ENCODE assay signal across 28 cellular contexts in the genomic region with DNA sequence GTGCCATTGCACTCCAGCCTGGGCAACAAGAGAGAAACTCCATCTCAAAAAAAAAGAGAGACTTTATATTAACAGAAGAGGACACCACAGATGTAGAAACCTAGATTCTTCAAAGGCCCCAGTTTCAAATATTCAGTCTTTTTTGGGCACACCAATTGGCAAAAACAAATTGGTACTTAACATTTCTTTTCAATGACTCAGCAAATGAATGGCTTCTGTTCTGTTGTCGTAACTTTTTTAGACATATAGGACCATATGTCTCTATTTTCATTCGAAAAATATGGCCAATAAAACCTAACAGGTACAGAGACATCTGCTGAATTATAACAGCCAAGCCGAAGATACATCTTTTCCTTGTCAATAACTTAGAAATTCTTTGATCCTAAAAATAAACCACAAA.
"Had no signal": no experiment of that assay in that cellular context is flagged by ENCODE, and none has a peak within 500 bp of the region (broad histone marks: within the 10 kb centered on the region; RNA-seq: fewer than 3 reads in every experiment).

No MANE protein-coding gene starts in this region.

- H3K4me2 ChIP-seq: hepatocyte had no signal

- H3K27me3 ChIP-seq: ascending aorta, cardiac muscle cell, gastroesophageal sphincter, hepatocyte, transverse colon had no signal

- ATAC-seq: gastroesophageal sphincter; left cardiac atrium; left ventricle myocardium superior; sciatic nerve; stimulated activated effector memory CD8-positive, alpha-beta T cell treated with anti-CD3 and anti-CD28 coated beads, Interleukin-12 subunit alpha, Interleukin-12 subunit beta, amount 100 ng/mL, for 72 hours had no signal

- H3K4me3 Mint-ChIP-seq: activated CD4-positive, alpha-beta memory T cell treated with anti-CD3 and anti-CD28 coated beads, Interleukin-2, amount 10 ng/mL, durations not matched to agents 7 days and 5 days; activated CD4-positive, alpha-beta T cell treated with anti-CD3 and anti-CD28 coated beads, Interleukin-2, amount 10 ng/mL, durations not matched to agents 24 days and 14 days; activated naive CD4-positive, alpha-beta T cell treated with anti-CD3 and anti-CD28 coated beads, Interleukin-2, amount 10 ng/mL, durations not matched to agents 7 days and 5 days; activated naive CD8-positive, alpha-beta T cell treated with anti-CD3 and anti-CD28 coated beads, Interleukin-2, amount 10 ng/mL, durations not matched to agents 7 days and 5 days; activated T-cell treated with anti-CD3 and anti-CD28 coated beads, Interleukin-2, amount 50 U/mL, for 24 hours; brain; nephron; stimulated activated effector memory CD8-positive, alpha-beta T cell treated with anti-CD3 and anti-CD28 coated beads, Interleukin-12 subunit alpha, Interleukin-12 subunit beta, amount 100 ng/mL, for 72 hours had no signal

- H3K79me2 ChIP-seq: hepatocyte had no signal

- H3K4me3 ChIP-seq: ascending aorta, cardiac muscle cell, coronary artery, dorsolateral prefrontal cortex, gastroesophageal sphincter, hepatocyte, skin epidermis, transverse colon had no signal

- H3K36me3 Mint-ChIP-seq: activated naive CD4-positive, alpha-beta T cell treated with anti-CD3 and anti-CD28 coated beads, Interleukin-2, amount 10 ng/mL, durations not matched to agents 7 days and 5 days; activated naive CD8-positive, alpha-beta T cell treated with anti-CD3 and anti-CD28 coated beads, Interleukin-2, amount 10 ng/mL, durations not matched to agents 7 days and 5 days; brain; stimulated activated effector memory CD8-positive, alpha-beta T cell treated with anti-CD3 and anti-CD28 coated beads, Interleukin-12 subunit alpha, Interleukin-12 subunit beta, amount 100 ng/mL, for 72 hours had no signal

- DNase-seq: activated CD4-positive, alpha-beta memory T cell treated with anti-CD3 and anti-CD28 coated beads, Interleukin-2, amount 10 ng/mL, durations not matched to agents 7 days and 5 days; activated CD4-positive, alpha-beta T cell treated with anti-CD3 and anti-CD28 coated beads, Interleukin-2, amount 10 ng/mL, durations not matched to agents 24 days and 14 days; activated CD4-positive, CD25-positive, alpha-beta regulatory T cell treated with anti-CD3 and anti-CD28 coated beads, Interleukin-2, amount 50 U/mL, for 72 hours; activated CD8-positive, alpha-beta memory T cell treated with anti-CD3 and anti-CD28 coated beads, Interleukin-2, amount 50 U/mL, for 48 hours; activated gamma-delta T cell; activated naive CD4-positive, alpha-beta T cell treated with anti-CD3 and anti-CD28 coated beads, Interleukin-2, amount 10 ng/mL, durations not matched to agents 7 days and 5 days; activated naive CD8-positive, alpha-beta T cell treated with anti-CD3 and anti-CD28 coated beads, Interleukin-2, amount 10 ng/mL, durations not matched to agents 7 days and 5 days; activated T-cell treated with anti-CD3 and anti-CD28 coated beads, Interleukin-2, amount 50 U/mL, for 24 hours; cerebellar nuclear complex; dorsolateral prefrontal cortex; effector memory CD4-positive, alpha-beta T cell; left cardiac atrium; left ventricle myocardium superior; stimulated activated CD4-positive, alpha-beta T cell treated with anti-CD3 and anti-CD28 coated beads, Interleukin-12 subunit alpha, Interleukin-12 subunit beta, amount 100 ng/mL, for 4 hours; stimulated activated CD4-positive, alpha-beta T cell treated with anti-CD3 and anti-CD28 coated beads, Interleukin-4, amount 100 ng/mL, for 1 hour; transverse colon; WERI-Rb-1 had no signal

- H3K27ac ChIP-seq: ascending aorta, cardiac muscle cell, coronary artery, dorsolateral prefrontal cortex, gastroesophageal sphincter, hepatocyte, skin epidermis, transverse colon, WERI-Rb-1 had no signal

- H3K9me3 ChIP-seq: ascending aorta, gastroesophageal sphincter, transverse colon had no signal

- H2AFZ ChIP-seq: hepatocyte had no signal

- H3K4me1 Mint-ChIP-seq: activated CD4-positive, alpha-beta memory T cell treated with anti-CD3 and anti-CD28 coated beads, Interleukin-2, amount 10 ng/mL, durations not matched to agents 7 days and 5 days; activated CD4-positive, alpha-beta T cell treated with anti-CD3 and anti-CD28 coated beads, Interleukin-2, amount 10 ng/mL, durations not matched to agents 24 days and 14 days; activated naive CD8-positive, alpha-beta T cell treated with anti-CD3 and anti-CD28 coated beads, Interleukin-2, amount 10 ng/mL, durations not matched to agents 7 days and 5 days; stimulated activated effector memory CD8-positive, alpha-beta T cell treated with anti-CD3 and anti-CD28 coated beads, Interleukin-12 subunit alpha, Interleukin-12 subunit beta, amount 100 ng/mL, for 72 hours had no signal

- H3K27ac Mint-ChIP-seq: activated CD4-positive, alpha-beta memory T cell treated with anti-CD3 and anti-CD28 coated beads, Interleukin-2, amount 10 ng/mL, durations not matched to agents 7 days and 5 days; activated CD4-positive, alpha-beta T cell treated with anti-CD3 and anti-CD28 coated beads, Interleukin-2, amount 10 ng/mL, durations not matched to agents 24 days and 14 days; activated naive CD4-positive, alpha-beta T cell treated with anti-CD3 and anti-CD28 coated beads, Interleukin-2, amount 10 ng/mL, durations not matched to agents 7 days and 5 days; activated naive CD8-positive, alpha-beta T cell treated with anti-CD3 and anti-CD28 coated beads, Interleukin-2, amount 10 ng/mL, durations not matched to agents 7 days and 5 days; activated T-cell treated with anti-CD3 and anti-CD28 coated beads, Interleukin-2, amount 50 U/mL, for 24 hours; brain; nephron; progenitor cell of endocrine pancreas; stimulated activated effector memory CD8-positive, alpha-beta T cell treated with anti-CD3 and anti-CD28 coated beads, Interleukin-12 subunit alpha, Interleukin-12 subunit beta, amount 100 ng/mL, for 72 hours had no signal

- H3K36me3 ChIP-seq: ascending aorta, cardiac muscle cell, gastroesophageal sphincter, transverse colon, WERI-Rb-1 had no signal

- H3K9me3 Mint-ChIP-seq: activated CD4-positive, alpha-beta memory T cell treated with anti-CD3 and anti-CD28 coated beads, Interleukin-2, amount 10 ng/mL, durations not matched to agents 7 days and 5 days; activated CD4-positive, alpha-beta T cell treated with anti-CD3 and anti-CD28 coated beads, Interleukin-2, amount 10 ng/mL, durations not matched to agents 24 days and 14 days; activated naive CD4-positive, alpha-beta T cell treated with anti-CD3 and anti-CD28 coated beads, Interleukin-2, amount 10 ng/mL, durations not matched to agents 7 days and 5 days; activated naive CD8-positive, alpha-beta T cell treated with anti-CD3 and anti-CD28 coated beads, Interleukin-2, amount 10 ng/mL, durations not matched to agents 7 days and 5 days; activated T-cell treated with anti-CD3 and anti-CD28 coated beads, Interleukin-2, amount 50 U/mL, for 24 hours; brain; nephron; stimulated activated effector memory CD8-positive, alpha-beta T cell treated with anti-CD3 and anti-CD28 coated beads, Interleukin-12 subunit alpha, Interleukin-12 subunit beta, amount 100 ng/mL, for 72 hours had no signal

- H3K27me3 Mint-ChIP-seq: activated naive CD4-positive, alpha-beta T cell treated with anti-CD3 and anti-CD28 coated beads, Interleukin-2, amount 10 ng/mL, durations not matched to agents 7 days and 5 days; activated T-cell treated with anti-CD3 and anti-CD28 coated beads, Interleukin-2, amount 50 U/mL, for 24 hours had no signal
